Comparison of ENCODE assay signal across 15 cellular contexts in genomic region chr5:115423051-115423450, GRCh38.
DNase-seq lines count a peak whose midpoint lies in the region; ATAC-seq, FAIRE-seq and TF ChIP-seq lines count a peak whose summit lies in the region.
"Had no signal": no experiment of that assay in that cellular context is flagged by ENCODE, and none has a peak within 500 bp of the region (broad histone marks: within the 10 kb centered on the region; RNA-seq: fewer than 3 reads in every experiment).

No MANE protein-coding gene starts in this region.

- FAIRE-seq in K562 (lab: Jason Lieb, UNC): no peak

- no peak for TF ChIP-seq RAD21 in K562 (CRISPR knock-in tag; conservative IDR thresholded peaks at IDR 0.05 in 1 of 2, IDR thresholded peaks at IDR 0.05 in 1 of 2)

- TF ChIP-seq POLR2A in K562 (conservative IDR thresholded peaks at IDR 0.05) (no peak), gastroesophageal sphincter (IDR thresholded peaks at IDR 0.05) (no peak), stomach (IDR thresholded peaks at IDR 0.05) (no peak)

- POLR2A ChIA-PET in K562 (lab: Yijun Ruan, JAX): interaction anchor here (0.9 kb wide), 1 partner anchor 85 kb away, joined by 3 read pairs; no protein-coding TSS in a partner anchor

- H3K4me1 ChIP-seq in K562 (replicated peaks in 1 of 2; ENCODE audit: control insufficient read depth in 2 of 2, insufficient read depth in 2 of 2, low read length in 2 of 2): no peaks in the 10 kb centered on the region
- H3K4me1 ChIP-seq in gastroesophageal sphincter: peaks cover 13 to 66% (median 16%) of the 10 kb centered on the region in 3 donors
- peaks cover 4 to 63% (median 31%) of the 10 kb centered on the region in 4 donors for H3K4me1 ChIP-seq in stomach

- no peak overlapping the region for H3K9ac ChIP-seq in K562 (ENCODE audit: insufficient read depth in 1 of 2, low read depth in 2 of 2, low read length in 2 of 2)
- H3K9ac ChIP-seq: BLaER1 treated with 17β-estradiol and CSF1 and Interleukin-3, amounts not matched to agents 10 nM and 100 nM; KMS-11 had no signal

- H3K9me1 ChIP-seq in K562 (ENCODE audit: control insufficient read depth, insufficient read depth, low read length): no peaks in the 10 kb centered on the region

- no peak overlapping the region for H3K4me2 ChIP-seq in K562 (ENCODE audit: insufficient read depth, low read length)
- H3K4me2 ChIP-seq: KMS-11 had no signal

- H4K20me1 ChIP-seq in K562 (replicated peaks; ENCODE audit: control insufficient read depth, insufficient read depth, low read length): no peaks in the 10 kb centered on the region
- H4K20me1 ChIP-seq: BLaER1 treated with 17β-estradiol and CSF1 and Interleukin-3, amounts not matched to agents 10 nM and 100 nM had no signal

- no peak overlapping the region for H2AFZ ChIP-seq in K562 (ENCODE audit: low read depth, low read length)

- 7% methylated on average over 1 of the region's 1 CpG for WGBS in K562 (ENCODE audit: insufficient coverage, low coverage, missing lambda C conversion rate)
- WGBS in gastroesophageal sphincter (ENCODE audit: low coverage in 1 of 2), 2 donors: 44 to 64% methylated on average over 1 of the region's 1 CpG
- WGBS in stomach, 5 donors: 63 to 90% (median 76%) methylated on average over 1 of the region's 1 CpG

- DNase-seq in NCI-H69 (lab: John Stamatoyannopoulos, UW) (peak; percentile 58), K562 (ENCODE audit: extremely low read depth in 1 of 4, low spot score in 3 of 4) (no peak), stomach (no peak), NCI-H128 (lab: John Stamatoyannopoulos, UW; ENCODE audit: unreplicated experiment) (no peak), HUDEP-2 (lab: John Stamatoyannopoulos, UW; ENCODE audit: unreplicated experiment in 76 of 76) (no peak)
- no peak for DNase-seq in activated CD4-positive, CD25-positive, alpha-beta regulatory T cell treated with anti-CD3 and anti-CD28 coated beads, Interleukin-2, amount 50 U/mL, for 72 hours
- DNase-seq: activated CD4-positive, alpha-beta T cell treated with anti-CD3 and anti-CD28 coated beads, Interleukin-2, amount 50 U/mL, for 4 hours; activated naive CD8-positive, alpha-beta T cell treated with anti-CD3 and anti-CD28 coated beads for 36 hours; activated T-cell treated with anti-CD3 and anti-CD28 coated beads, Interleukin-2, amount 50 U/mL, for 4 hours; NCI-H1417 treated with DMSO at 0.1 percent for 48 hours; NCI-H446 treated with DMSO at 0.1 percent for 48 hours; posterior cingulate gyrus had no signal

- H3K4me3 ChIP-seq in K562 (no peak overlapping the region), gastroesophageal sphincter (no peak overlapping the region), stomach (no peak overlapping the region)
- H3K4me3 ChIP-seq: BLaER1 treated with 17β-estradiol and CSF1 and Interleukin-3, amounts not matched to agents 10 nM and 100 nM had no signal

- no peak for TF ChIP-seq CTCF in K562 (IDR thresholded peaks at IDR 0.05 in 2 of 3, conservative IDR thresholded peaks at IDR 0.05 in 1 of 3; ENCODE audit: insufficient read depth in 2 of 3, low read depth in 1 of 3, low read length in 3 of 3)
- no peak for TF ChIP-seq CTCF in gastroesophageal sphincter (IDR thresholded peaks at IDR 0.05)
- no peak for TF ChIP-seq CTCF in stomach (IDR thresholded peaks at IDR 0.05)

- H3K9me3 ChIP-seq in K562 (replicated peaks; ENCODE audit: control insufficient read depth, insufficient read depth, low read depth, low read length) (no peaks in the 10 kb centered on the region), gastroesophageal sphincter (no peaks in the 10 kb centered on the region), stomach (no peaks in the 10 kb centered on the region)
- H3K9me3 ChIP-seq: BLaER1 treated with 17β-estradiol and CSF1 and Interleukin-3, amounts not matched to agents 10 nM and 100 nM had no signal

- ATAC-seq in K562: no peak
- ATAC-seq in gastroesophageal sphincter: no peak
- ATAC-seq: activated T-cell treated with anti-CD3 and anti-CD28 coated beads, Interleukin-2, amount 50 U/mL, for 4 hours had no signal

- H3K27ac ChIP-seq in K562 (ENCODE audit: extremely low read depth, low read depth, low read length) (no peak overlapping the region), gastroesophageal sphincter (peak overlapping the region; percentile 61 to 84 (median 83)), stomach (peak overlapping the region in 4 of 5 donors; percentile 59 to 78 (median 70))
- H3K27ac ChIP-seq: BLaER1 treated with 17β-estradiol and CSF1 and Interleukin-3, amounts not matched to agents 10 nM and 100 nM; KMS-11 had no signal

- H3K27me3 ChIP-seq in K562 (ENCODE audit: control insufficient read depth in 2 of 2, insufficient read depth in 2 of 2, low read length in 2 of 2) (no peaks in the 10 kb centered on the region; a peak in 1 of 5 replicates), gastroesophageal sphincter (no peaks in the 10 kb centered on the region), stomach (no peaks in the 10 kb centered on the region)
- H3K27me3 ChIP-seq: BLaER1 treated with 17β-estradiol and CSF1 and Interleukin-3, amounts not matched to agents 10 nM and 100 nM had no signal

- intact Hi-C loops in K562 (cut with micrococcal nuclease): no loop called here
- intact Hi-C loops in stomach (cut with DNase I; ENCODE audit: low total_unique reads): no loop called here

- no peaks in the 10 kb centered on the region for H3K36me3 ChIP-seq in K562 (ENCODE audit: control insufficient read depth, insufficient read depth, low read length)
- no peaks in the 10 kb centered on the region for H3K36me3 ChIP-seq in gastroesophageal sphincter
- H3K36me3 ChIP-seq in stomach: no peaks in the 10 kb centered on the region
- H3K36me3 ChIP-seq: BLaER1 treated with 17β-estradiol and CSF1 and Interleukin-3, amounts not matched to agents 10 nM and 100 nM had no signal

- CTCF ChIA-PET in K562 (lab: Yijun Ruan, JAX; ENCODE audit: low intra/inter-chr PET ratio): no interaction called here

- in situ Hi-C loops in K562 (cut with MboI): no loop called here

- BruUV-seq in K562 (replicated peaks; lab: Mats Ljungman, UMichigan): no TSS peak

- H3K79me2 ChIP-seq in K562 (ENCODE audit: control insufficient read depth, insufficient read depth, low read length): no peaks in the 10 kb centered on the region

- TF ChIP-seq EP300 in K562 (IDR thresholded peaks at IDR 0.05; ENCODE audit: low read length): no peak
- no peak for TF ChIP-seq EP300 in gastroesophageal sphincter (IDR thresholded peaks at IDR 0.05)
- no peak for TF ChIP-seq EP300 in stomach (IDR thresholded peaks at IDR 0.05)

TF ChIP-seq in K562, 482 proteins besides CTCF, POLR2A, EP300 and RAD21:
- TF ChIP-seq MAFK (IDR thresholded peaks at IDR 0.05; ENCODE audit: low read length) (peak; percentile 63), C11orf30 (IDR thresholded peaks at IDR 0.05; ENCODE audit: low read depth) (peak; percentile 57), MAFG (tag; conservative IDR thresholded peaks at IDR 0.05) (peak; percentile 87), MAFF (IDR thresholded peaks at IDR 0.05; ENCODE audit: low read length) (peak; percentile 53; the same call in 1 of the 2 replicates), ETV1 (tag; conservative IDR thresholded peaks at IDR 0.05; ENCODE audit: low read depth) (no peak), YY1 (IDR thresholded peaks at IDR 0.05; ENCODE audit: borderline replicate concordance in 1 of 3, control insufficient read depth in 1 of 3, extremely low read depth in 1 of 3, insufficient read depth in 3 of 3, insufficient read length in 1 of 3, insufficient replicate concordance in 2 of 3, low read depth in 1 of 3, low read length in 2 of 3) (no peak), ZNF316 (IDR thresholded peaks at IDR 0.05) (peak; percentile 73), SRF (CRISPR knock-in tag; IDR thresholded peaks at IDR 0.05) (no peak)
- TF ChIP-seq, protein P1, sequence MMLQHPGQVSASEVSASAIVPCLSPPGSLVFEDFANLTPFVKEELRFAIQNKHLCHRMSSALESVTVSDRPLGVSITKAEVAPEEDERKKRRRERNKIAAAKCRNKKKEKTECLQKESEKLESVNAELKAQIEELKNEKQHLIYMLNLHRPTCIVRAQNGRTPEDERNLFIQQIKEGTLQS (IDR thresholded peaks at IDR 0.05): peak; percentile 30; the same call in 1 of the 2 replicates
- TF ChIP-seq, protein P1 (CRISPR knock-in tag; conservative IDR thresholded peaks at IDR 0.05): no peak
